8 cellular contexts compared by ENCODE assay signal in the genomic region with DNA sequence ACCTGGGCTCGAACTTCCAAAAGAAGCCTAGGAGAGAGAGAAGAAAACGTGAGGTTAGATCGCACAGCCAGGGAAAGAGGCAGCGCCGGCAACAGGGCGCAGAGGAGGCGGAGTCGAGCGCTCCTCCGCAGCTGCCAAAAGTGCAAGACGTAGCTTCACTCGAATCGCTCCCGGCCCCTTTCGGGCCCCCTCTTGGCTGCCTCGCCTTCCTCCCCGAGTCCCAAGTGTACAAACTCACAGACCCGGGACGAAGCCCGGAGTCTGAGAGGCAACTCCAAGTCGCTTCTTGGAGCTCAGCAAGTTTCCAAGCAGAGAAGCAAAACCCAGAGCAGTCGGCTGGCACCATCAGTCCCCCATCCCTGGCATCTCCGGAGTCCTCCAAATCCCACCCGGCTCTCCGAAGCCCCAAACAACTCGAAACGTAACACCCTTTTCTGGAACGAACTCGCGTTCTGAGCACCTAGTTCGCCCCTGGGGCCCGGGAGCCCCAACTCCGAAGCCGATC. TPM values are rescaled to one million over a fixed set of nuclear protein-coding genes. Genes with fewer than 3 reads are reported as not detected.
DNase-seq lines count a peak whose midpoint lies in the region; ATAC-seq, FAIRE-seq and TF ChIP-seq lines count a peak whose summit lies in the region.

No MANE protein-coding gene starts in this region.

- TF ChIP-seq CTCF in BE2C (IDR thresholded peaks at IDR 0.05; ENCODE audit: low read depth, low read length) = no peak

- no peaks in the 10 kb centered on the region for H3K4me1 ChIP-seq in BE2C

- no peaks in the 10 kb centered on the region for H3K27me3 ChIP-seq in BE2C

- FAIRE-seq in GM19239 (lab: Jason Lieb, UNC) = peak; percentile 97

- H3K27ac ChIP-seq in angular gyrus (ENCODE audit: low read depth, low read length) = peak overlapping the region; percentile 40

- peak overlapping the region; percentile 96 for H3K4me3 Mint-ChIP-seq in T-helper 17 cell

- H3K4me1 Mint-ChIP-seq in T-helper 17 cell = peaks cover 15% of the 10 kb centered on the region

- no peaks in the 10 kb centered on the region for H3K9me3 ChIP-seq in BE2C
- no peaks in the 10 kb centered on the region for H3K9me3 ChIP-seq in T-helper 17 cell (ENCODE audit: control insufficient read depth, low read length, poor library complexity, severe bottlenecking)

- peak overlapping the region; percentile 96 for H3K27ac Mint-ChIP-seq in T-helper 17 cell

- peaks cover 18% of the 10 kb centered on the region for H3K27me3 Mint-ChIP-seq in T-helper 17 cell

- H3K36me3 Mint-ChIP-seq in T-helper 17 cell (ENCODE audit: low read depth) = peaks cover 2% of the 10 kb centered on the region

- H3K36me3 ChIP-seq in BE2C = peaks cover 19% of the 10 kb centered on the region

- ATAC-seq in HG03571 (IDR thresholded peaks at IDR 0.05; ENCODE audit: unreplicated experiment) (peak; percentile 44), T-helper 17 cell (peak; percentile 54), left ventricle myocardium superior (peak; percentile 82), HG02970 (IDR thresholded peaks at IDR 0.05; ENCODE audit: low FRiP score, unreplicated experiment) (no peak)

- peak; percentile 68 for DNase-seq in BE2C
- DNase-seq in GM19239 (ENCODE audit: insufficient read length, low spot score) = peak; percentile 40
- DNase-seq in T-helper 17 cell = peak; percentile 22 to 33 (median 30)
- peak; percentile 79 for DNase-seq in left ventricle myocardium superior
- peak; percentile 90 for DNase-seq in posterior vena cava (ENCODE audit: low spot score)

- intact Hi-C loops in left ventricle myocardium superior (cut with micrococcal nuclease) = no loop called here
- intact Hi-C loops in posterior vena cava (cut with DNase I) = no loop called here

- peak overlapping the region; percentile 85 for H3K4me3 ChIP-seq in BE2C (ENCODE audit: low read depth, low read length)

RNA-seq across cellular contexts. Expression of a gene that starts 1.2 kb away (rescaled TPM):
- polyA plus RNA-seq in BE2C (2012; ENCODE audit: insufficient read depth, insufficient read length, low read depth) = 13.7 TPM
- total RNA-seq in T-helper 17 cell = 10 to 100 TPM; 24.6 to 30.4 TPM
- total RNA-seq in left ventricle myocardium superior = 16.1 TPM
- 10 to 100 TPM; 20.9 to 21.0 TPM for total RNA-seq in posterior vena cava

RNA-seq across cellular contexts. Expression of a gene that starts 41.3 kb away (rescaled TPM):
- 16.3 TPM for polyA plus RNA-seq in BE2C (2012; ENCODE audit: insufficient read depth, insufficient read length, low read depth)
- total RNA-seq in T-helper 17 cell (1 to 10 TPM; 3.5 to 4.5 TPM), left ventricle myocardium superior (18.9 TPM), posterior vena cava (1 to 10 TPM; 4.3 to 9.3 TPM)

Comparison
In these comparisons a context has a peak if more than half of its experiments do, and no peak if none do; other contexts are left out.
1. DNase-seq: peak in every context shown above with its lines; median percentile 90 in posterior vena cava; 79 in left ventricle myocardium superior; 68 in BE2C; 40 in GM19239; 30 in T-helper 17 cell.